ENCODE assay signal across 11 cellular contexts in genomic region chr11:65646921-65647701, GRCh38. TPM values are rescaled to one million over a fixed set of nuclear protein-coding genes. Genes with fewer than 3 reads are reported as not detected.
DNase-seq lines count a peak whose midpoint lies in the region; ATAC-seq and TF ChIP-seq lines count a peak whose summit lies in the region.
"Had no signal": no experiment of that assay in that cellular context is flagged by ENCODE, and none has a peak within 500 bp of the region (broad histone marks: within the 10 kb centered on the region; RNA-seq: fewer than 3 reads in every experiment).

No MANE protein-coding gene starts in this region.

- no peak for TF ChIP-seq EP300 in gastroesophageal sphincter (IDR thresholded peaks at IDR 0.05)

- H3K4me3 ChIP-seq in gastroesophageal sphincter = peak overlapping the region; percentile 16 to 29
- no peak overlapping the region for H3K4me3 ChIP-seq in neutrophil (ENCODE audit: low read depth in 1 of 2, low read length in 1 of 2)

- peak; percentile 73 for DNase-seq in Ammon's horn (ENCODE audit: low spot score)
- peak; percentile 37 for DNase-seq in RPMI7951 (ENCODE audit: low read depth)
- DNase-seq in NCI-H1417 treated with DMSO at 0.1 percent for 48 hours (lab: John Stamatoyannopoulos, UW) = no peak
- DNase-seq in stimulated activated CD4-positive, alpha-beta T cell treated with anti-CD3 and anti-CD28 coated beads, Interleukin-15, amount 100 ng/mL, for 24 hours = no peak
- DNase-seq in DMS 273 (lab: John Stamatoyannopoulos, UW; ENCODE audit: unreplicated experiment) = no peak
- DNase-seq in HCEC 1CT = no peak
- DNase-seq: activated T-cell treated with anti-CD3 and anti-CD28 coated beads, Interleukin-2, amount 50 U/mL, for 1 hour; immature natural killer cell; NCI-H226 had no signal

- ATAC-seq in gastroesophageal sphincter = peak; percentile 23

- H3K27me3 ChIP-seq in gastroesophageal sphincter (no peaks in the 10 kb centered on the region), neutrophil (no peaks in the 10 kb centered on the region)

- 35% methylated on average over 6 of the region's 91 CpGs; no CpG with 5 or more reads in 1 of the 2 donors for WGBS in gastroesophageal sphincter (ENCODE audit: low coverage in 1 of 2), 2 donors

- TF ChIP-seq CTCF in gastroesophageal sphincter (IDR thresholded peaks at IDR 0.05) (no peak), neutrophil (IDR thresholded peaks at IDR 0.05) (no peak)

- H3K4me1 ChIP-seq in gastroesophageal sphincter (peaks cover 0 to 58% (median 14%) of the 10 kb centered on the region in 3 donors), neutrophil (ENCODE audit: control insufficient read depth in 1 of 2, insufficient read depth in 1 of 2, low read depth in 1 of 2, low read length in 1 of 2) (peaks cover 33 to 38% of the 10 kb centered on the region in 2 experiments)

- H3K9me3 ChIP-seq in gastroesophageal sphincter (no peaks in the 10 kb centered on the region), neutrophil (no peaks in the 10 kb centered on the region)

- no peak for TF ChIP-seq POLR2A in gastroesophageal sphincter (IDR thresholded peaks at IDR 0.05)

- peaks cover 0 to 84% of the 10 kb centered on the region in 2 donors for H3K36me3 ChIP-seq in gastroesophageal sphincter
- peaks cover 99% of the 10 kb centered on the region for H3K36me3 ChIP-seq in neutrophil

- peak overlapping the region in 3 of 4 donors; percentile 53 to 70 (median 54) for H3K27ac ChIP-seq in gastroesophageal sphincter
- H3K27ac ChIP-seq in neutrophil = peak overlapping the region; percentile 20

RNA-seq across cellular contexts. Expression of gene SIPA1, which starts 9.2 kb away (rescaled TPM):
- 16.7 and 21.2 TPM in 2 replicates for total RNA-seq in RPMI7951 (2014; rRNA removed; shearing (Covaris generic))
- 10 to 100 TPM; 32.9 to 45.0 (median 38.3) TPM for total RNA-seq in gastroesophageal sphincter

RNA-seq across cellular contexts. Expression of gene RELA, which starts 15.6 kb away (rescaled TPM):
- 33.3 and 34.2 TPM in 2 replicates for total RNA-seq in RPMI7951 (2014; rRNA removed; shearing (Covaris generic))
- 10 to 100 TPM; 47.3 to 78.8 (median 63.9) TPM for total RNA-seq in gastroesophageal sphincter

RNA-seq across cellular contexts. Expression of gene PCNX3, which starts 31.5 kb away (rescaled TPM):
- total RNA-seq in RPMI7951 (2014; rRNA removed; shearing (Covaris generic)) = 9.1 and 11.9 TPM in 2 replicates
- 10 to 100 TPM; 15.9 to 40.1 (median 19.3) TPM for total RNA-seq in gastroesophageal sphincter

RNA-seq across cellular contexts. Expression of gene MAP3K11, which starts 33.1 kb away (rescaled TPM):
- total RNA-seq in RPMI7951 (2014; rRNA removed; shearing (Covaris generic)) = 11.8 and 24.2 TPM in 2 replicates
- total RNA-seq in gastroesophageal sphincter = 10 to 100 TPM; 20.5 to 35.3 (median 28.0) TPM

RNA-seq across cellular contexts. Expression of gene KCNK7, which starts 51.5 kb away (rescaled TPM):
- not detected in 2 replicates for total RNA-seq in RPMI7951 (2014; rRNA removed; shearing (Covaris generic))
- 1 to 10 TPM in 1 of 4 donors, under 1 TPM in 2, not detected in 1; 0.40 to 1.5 (median 0.93) TPM for total RNA-seq in gastroesophageal sphincter

Comparison
In these comparisons a context has a peak if more than half of its experiments do, and no peak if none do; other contexts are left out.
1. DNase-seq: peak in Ammon's horn (single experiment) and RPMI7951 (single experiment); none in NCI-H1417 treated with DMSO at 0.1 percent for 48 hours (single experiment), stimulated activated CD4-positive, alpha-beta T cell treated with anti-CD3 and anti-CD28 coated beads, Interleukin-15, amount 100 ng/mL, for 24 hours (single experiment), DMS 273 (single experiment) and HCEC 1CT (single experiment).
2. H3K4me3 ChIP-seq: peak in gastroesophageal sphincter (2 of 2); none in neutrophil (0 of 2).